ENCODE assay signal across 22 cellular contexts in genomic region chr21:46157396-46157986, GRCh38. TPM values are rescaled to one million over a fixed set of nuclear protein-coding genes. Genes with fewer than 3 reads are reported as not detected.
DNase-seq lines count a peak whose midpoint lies in the region; TF ChIP-seq lines count a peak whose summit lies in the region.
"Had no signal": no experiment of that assay in that cellular context is flagged by ENCODE, and none has a peak within 500 bp of the region (broad histone marks: within the 10 kb centered on the region; RNA-seq: fewer than 3 reads in every experiment).

No MANE protein-coding gene starts in this region.

- H3K9me3 ChIP-seq in HEK293 (ENCODE audit: control insufficient read depth, insufficient read depth, low read depth, low read length): no peaks in the 10 kb centered on the region
- H3K9me3 ChIP-seq in hepatocyte (ENCODE audit: low read depth): no peaks in the 10 kb centered on the region
- H3K9me3 ChIP-seq in tibial artery: no peaks in the 10 kb centered on the region
- H3K9me3 ChIP-seq: ovary, spleen, uterus had no signal

- H2BK15ac ChIP-seq in mesendoderm (replicated peaks; ENCODE audit: low read depth): no peak overlapping the region

- peak; percentile 34 for DNase-seq in activated effector memory CD4-positive, alpha-beta T cell treated with anti-CD3 and anti-CD28 coated beads, Interleukin-2, amount 50 U/mL, for 16 hours
- no peak for DNase-seq in activated effector memory CD4-positive, alpha-beta T cell treated with Interleukin-2 at 50 U/mL for 16 hours
- DNase-seq in hepatocyte (ENCODE audit: low spot score): peak; percentile 4
- DNase-seq in tibial artery: peak; percentile 10 to 59
- DNase-seq in mesendoderm: no peak
- no peak for DNase-seq in superior temporal gyrus (ENCODE audit: extremely low spot score)
- no peak for DNase-seq in cortex of kidney (lab: John Stamatoyannopoulos, UW)
- DNase-seq: activated CD4-positive, alpha-beta T cell treated with anti-CD3 and anti-CD28 coated beads, Interleukin-2, amount 10 ng/mL, durations not matched to agents 7 days and 5 days; activated gamma-delta T cell; activated naive CD8-positive, alpha-beta T cell treated with anti-CD3 and anti-CD28 coated beads, Interleukin-2, amount 50 U/mL, for 24 hours; DMS53; GDM1; IMR-90; NCI-H446 treated with DMSO at 0.1 percent for 48 hours; PC-9; SHP77 treated with DMSO at 0.1 percent for 48 hours; spleen; T1000 had no signal

- H4K5ac ChIP-seq in mesendoderm (ENCODE audit: low read length): no peak overlapping the region

- intact Hi-C loops in tibial artery (cut with DNase I; ENCODE audit: low total_unique reads): no loop called here

- CTCF ChIA-PET in HEK293 (lab: Yijun Ruan, JAX): interaction anchor here (0.9 kb wide), 1 partner anchor 14 kb away, joined by 4 read pairs; no protein-coding TSS in a partner anchor

- no peak overlapping the region for H2AK5ac ChIP-seq in mesendoderm (ENCODE audit: low read length)

- POLR2A ChIA-PET in HEK293 (lab: Yijun Ruan, JAX): interaction anchor here (0.7 kb wide), 1 partner anchor 71 kb away, joined by 3 read pairs; the partner anchor contains the start of gene LSS

- H4K8ac ChIP-seq in mesendoderm (ENCODE audit: low read depth, low read length): no peak overlapping the region

- H3K56ac ChIP-seq in mesendoderm (ENCODE audit: low read length): no peak overlapping the region

- H3K4me1 ChIP-seq in HEK293 (ENCODE audit: control insufficient read depth, insufficient read depth, low read length): no peaks in the 10 kb centered on the region
- peaks cover 5% of the 10 kb centered on the region for H3K4me1 ChIP-seq in hepatocyte (ENCODE audit: insufficient read depth)
- H3K4me1 ChIP-seq in tibial artery: peaks cover 0 to 12% (median 8%) of the 10 kb centered on the region in 4 donors
- no peaks in the 10 kb centered on the region for H3K4me1 ChIP-seq in mesendoderm (ENCODE audit: control insufficient read depth, low read depth, low read length)

- H3K4me2 ChIP-seq in hepatocyte (no peak overlapping the region), mesendoderm (ENCODE audit: low read length) (no peak overlapping the region)
- H3K4me2 ChIP-seq: PC-9 had no signal

- H2BK120ac ChIP-seq in mesendoderm (ENCODE audit: low read depth, low read length): no peak overlapping the region

- H3K36me3 ChIP-seq in HEK293 (ENCODE audit: control insufficient read depth in 2 of 2, insufficient read depth in 1 of 2, low read length in 2 of 2) (no peaks in the 10 kb centered on the region), hepatocyte (replicated peaks; ENCODE audit: insufficient read depth, low read depth) (no peaks in the 10 kb centered on the region), tibial artery (peaks cover 0 to 26% (median 0%) of the 10 kb centered on the region in 3 donors), mesendoderm (ENCODE audit: control insufficient read depth, insufficient read depth, low read length) (no peaks in the 10 kb centered on the region)
- H3K36me3 ChIP-seq: ovary, uterus had no signal

- H3K9ac ChIP-seq in mesendoderm (ENCODE audit: low read length): no peak overlapping the region

- H3K79me1 ChIP-seq in mesendoderm (ENCODE audit: low read length): no peaks in the 10 kb centered on the region

- WGBS in hepatocyte (ENCODE audit: low lambda C conversion rate, missing lambda C conversion rate): 95% methylated on average over 12 of the region's 12 CpGs
- WGBS in mesendoderm (ENCODE audit: extremely low coverage, insufficient coverage, low lambda C conversion rate): no CpG with 5 or more reads among the region's 12 CpGs

- no peak overlapping the region for H2BK5ac ChIP-seq in mesendoderm (ENCODE audit: low read length)

- no peak overlapping the region for H3K18ac ChIP-seq in mesendoderm (ENCODE audit: low read length)

- H4K20me1 ChIP-seq in hepatocyte (ENCODE audit: insufficient read depth, poor library complexity, severe bottlenecking): no peaks in the 10 kb centered on the region

- H3K27ac ChIP-seq in HEK293 (ENCODE audit: extremely low read depth, low read depth, low read length) (no peak overlapping the region), hepatocyte (no peak overlapping the region), tibial artery (no peak overlapping the region), mesendoderm (ENCODE audit: low read depth, low read length) (no peak overlapping the region)
- H3K27ac ChIP-seq: ovary, PC-9, spleen, uterus had no signal

- no peaks in the 10 kb centered on the region for H3K27me3 ChIP-seq in hepatocyte
- H3K27me3 ChIP-seq in tibial artery: peaks cover 0 to 24% of the 10 kb centered on the region in 2 donors
- H3K27me3 ChIP-seq in mesendoderm (ENCODE audit: insufficient read depth, low read length, poor library complexity): no peaks in the 10 kb centered on the region
- H3K27me3 ChIP-seq: ovary, uterus had no signal

- H3K4me3 ChIP-seq in HEK293 (ENCODE audit: low read depth, low read length) (no peak overlapping the region), hepatocyte (no peak overlapping the region), tibial artery (no peak overlapping the region), mesendoderm (ENCODE audit: low read length) (no peak overlapping the region)
- H3K4me3 ChIP-seq: ovary, PC-9, spleen, uterus had no signal

- H3K9me2 ChIP-seq in hepatocyte (replicated peaks; ENCODE audit: insufficient read depth): no peaks in the 10 kb centered on the region

- H2AFZ ChIP-seq in hepatocyte: no peak overlapping the region
- H2AFZ ChIP-seq: PC-9 had no signal

- no peak overlapping the region for H3K4ac ChIP-seq in mesendoderm (ENCODE audit: low read depth, low read length)

- no peak overlapping the region for H3K23ac ChIP-seq in mesendoderm (ENCODE audit: low read length)

- H3K79me2 ChIP-seq in hepatocyte (no peaks in the 10 kb centered on the region), mesendoderm (ENCODE audit: control insufficient read depth, insufficient read depth, low read length) (no peaks in the 10 kb centered on the region)

- no peak for TF ChIP-seq CTCF in HEK293 (tag by site-specific recombination; IDR thresholded peaks at IDR 0.05)
- TF ChIP-seq CTCF in hepatocyte (IDR thresholded peaks at IDR 0.05; ENCODE audit: poor library complexity): no peak
- no peak for TF ChIP-seq CTCF in tibial artery (IDR thresholded peaks at IDR 0.05)

TF ChIP-seq in HEK293, 187 proteins besides CTCF, POLR2A, EP300 and RAD21:
- TF ChIP-seq ZFP3 (tag by site-specific recombination; IDR thresholded peaks at IDR 0.05; ENCODE audit: low read depth) (no peak), GLIS2 (tag by site-specific recombination; IDR thresholded peaks at IDR 0.05) (0 out of 2 replicates have a peak, but pooled peaks have one; percentile 8)

RNA-seq across cellular contexts. Expression of gene FTCD, which starts 2.1 kb away (rescaled TPM):
- total RNA-seq in hepatocyte: 25.8 and 27.5 TPM in 2 replicates
- 60.9 and 76.8 TPM in 2 replicates for polyA plus RNA-seq in hepatocyte
- polyA plus RNA-seq in mesendoderm (2013, experiment 1 of 2): 2.4 TPM
- 2.9 TPM for polyA plus RNA-seq in mesendoderm (2013, experiment 2 of 2)
- total RNA-seq: activated CD4-positive, alpha-beta T cell treated with anti-CD3 and anti-CD28 coated beads, Interleukin-2, amount 10 ng/mL, durations not matched to agents 7 days and 5 days; IMR-90 had no signal
- polyA plus RNA-seq: naive thymus-derived CD8-positive, alpha-beta T cell had no signal

RNA-seq across cellular contexts. Expression of gene SPATC1L, which starts 26.8 kb away (rescaled TPM):
- total RNA-seq in hepatocyte: 8.3 and 10.1 TPM in 2 replicates
- polyA plus RNA-seq in hepatocyte: 24.2 and 29.9 TPM in 2 replicates
- 43.9 TPM for polyA plus RNA-seq in mesendoderm (2013, experiment 1 of 2)
- polyA plus RNA-seq in mesendoderm (2013, experiment 2 of 2): 44.7 TPM

RNA-seq across cellular contexts. Expression of gene COL6A2, which starts 59.6 kb away (rescaled TPM):
- 389 and 509 TPM in 2 replicates for total RNA-seq in hepatocyte
- polyA plus RNA-seq in hepatocyte: 832 and 940 TPM in 2 replicates
- 67.9 TPM for polyA plus RNA-seq in mesendoderm (2013, experiment 1 of 2)
- 67.5 TPM for polyA plus RNA-seq in mesendoderm (2013, experiment 2 of 2)

Comparison
In these comparisons a context has a peak if more than half of its experiments do, and no peak if none do; other contexts are left out.
1. DNase-seq: peak in activated effector memory CD4-positive, alpha-beta T cell treated with anti-CD3 and anti-CD28 coated beads, Interleukin-2, amount 50 U/mL, for 16 hours (single experiment), hepatocyte (single experiment) and tibial artery (2 of 2); none in activated effector memory CD4-positive, alpha-beta T cell treated with Interleukin-2 at 50 U/mL for 16 hours (single experiment), mesendoderm (single experiment), superior temporal gyrus (single experiment) and cortex of kidney (single experiment).